8 cellular contexts compared by ENCODE assay signal in genomic region chr2:234496835-234497591, GRCh38. TPM values are rescaled to one million over a fixed set of nuclear protein-coding genes. Genes with fewer than 3 reads are reported as not detected.
DNase-seq lines count a peak whose midpoint lies in the region; ATAC-seq, FAIRE-seq and TF ChIP-seq lines count a peak whose summit lies in the region.

A gene with protein sequence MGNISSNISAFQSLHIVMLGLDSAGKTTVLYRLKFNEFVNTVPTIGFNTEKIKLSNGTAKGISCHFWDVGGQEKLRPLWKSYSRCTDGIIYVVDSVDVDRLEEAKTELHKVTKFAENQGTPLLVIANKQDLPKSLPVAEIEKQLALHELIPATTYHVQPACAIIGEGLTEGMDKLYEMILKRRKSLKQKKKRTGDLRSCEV (minus strand): TSS chr2:234497081. CDS start chr2:234496586, 495 bp downstream.

- intact Hi-C loops in endothelial cell of umbilical vein (cut with micrococcal nuclease), result loop anchor here (1.0 to 2.0 kb wide), 5 partner anchors 75 to 642 kb away; partner anchors contain the start of gene HJURP
- intact Hi-C loops in stomach (cut with DNase I; ENCODE audit: low total_unique reads), result no loop called here

- H4K20me1 ChIP-seq in endothelial cell of umbilical vein (replicated peaks; ENCODE audit: control insufficient read depth, extremely low read depth, insufficient read depth, low read length), result no peaks in the 10 kb centered on the region

- dilution Hi-C loops in endothelial cell of umbilical vein (cut with MboI; ENCODE audit: extremely low pct_ligation_motif_present, low sequenced_read_pairs), result no loop called here

- H2AFZ ChIP-seq in endothelial cell of umbilical vein (ENCODE audit: low read depth, low read length), result peak within 1 kb of the TSS; percentile 85

- peak; percentile 54 for ATAC-seq in HG03025 (IDR thresholded peaks at IDR 0.05; ENCODE audit: low FRiP score, unreplicated experiment)

- peak; percentile 88 for DNase-seq in 8988T
- peak; percentile 60 for DNase-seq in GM18507 (ENCODE audit: extremely low spot score, insufficient read length, low read depth)
- peak; percentile 7 to 78 for DNase-seq in NCI-H526 (lab: John Stamatoyannopoulos, UW)
- DNase-seq in activated T-cell treated with anti-CD3 and anti-CD28 coated beads for 1 hour (ENCODE audit: low read depth), result peak; percentile 47
- peak; percentile 74 for DNase-seq in endothelial cell of umbilical vein (ENCODE audit: low read depth, low spot score)
- DNase-seq in stomach, result peak; percentile 71

- H3K9me3 ChIP-seq in endothelial cell of umbilical vein (replicated peaks; ENCODE audit: control insufficient read depth, insufficient read depth, low read length), result no peaks in the 10 kb centered on the region
- H3K9me3 ChIP-seq in mesodermal cell (ENCODE audit: control insufficient read depth, low read length), result no peaks in the 10 kb centered on the region
- H3K9me3 ChIP-seq in stomach, result no peaks in the 10 kb centered on the region

- no TSS peak for BruUV-seq in endothelial cell of umbilical vein (replicated peaks; lab: Mats Ljungman, UMichigan)

- H3K9me1 ChIP-seq in endothelial cell of umbilical vein (replicated peaks; ENCODE audit: control insufficient read depth, extremely low read depth, insufficient read depth, low read length), result no peaks in the 10 kb centered on the region

- 2% methylated on average over 29 to 43 of the region's 100 CpGs for WGBS in mesodermal cell (ENCODE audit: insufficient coverage in 2 of 2), 2 experiments
- 0 to 4% (median 2%) methylated on average over 1 to 100 of the region's 100 CpGs for whole genome bisulfite sequencing in stomach, 5 donors

- FAIRE-seq in GM18507 (lab: Jason Lieb, UNC), result no peak
- FAIRE-seq in endothelial cell of umbilical vein (lab: Jason Lieb, UNC), result no peak

- POLR2A ChIA-PET in endothelial cell of umbilical vein (lab: Charles Lee), result no interaction called here

- H3K4me3 ChIP-seq in endothelial cell of umbilical vein (replicated peaks in 1 of 3; ENCODE audit: insufficient read depth in 1 of 3, low read depth in 1 of 3, low read length in 3 of 3) (peak within 1 kb of the TSS in 2 of 3 experiments; percentile 47 to 69), mesodermal cell (ENCODE audit: extremely low read depth, insufficient read depth, low read length, poor library complexity, severe bottlenecking) (peak within 1 kb of the TSS; percentile 67), stomach (peak within 1 kb of the TSS; percentile 64 to 71 (median 69))

- peak; percentile 24 for TF ChIP-seq POLR2A in endothelial cell of umbilical vein (IDR thresholded peaks at IDR 0.05; ENCODE audit: low read depth, low read length)
- TF ChIP-seq POLR2A in stomach (IDR thresholded peaks at IDR 0.05), result no peak

- H3K36me3 ChIP-seq in endothelial cell of umbilical vein (ENCODE audit: control insufficient read depth in 2 of 2, extremely low read depth in 1 of 2, insufficient read depth in 2 of 2, low read length in 2 of 2) (no peaks in the 10 kb centered on the region), mesodermal cell (ENCODE audit: control insufficient read depth, insufficient read depth, low read length) (peaks cover 4% of the 10 kb centered on the region), stomach (no peaks in the 10 kb centered on the region)

- no peaks in the 10 kb centered on the region for H3K27me3 ChIP-seq in endothelial cell of umbilical vein (ENCODE audit: control insufficient read depth in 2 of 2, insufficient read depth in 2 of 2, low read length in 2 of 2)
- H3K27me3 ChIP-seq in stomach, result peaks cover 0 to 13% (median 10%) of the 10 kb centered on the region in 3 donors

- peaks cover 16% of the 10 kb centered on the region for H3K4me1 ChIP-seq in endothelial cell of umbilical vein (ENCODE audit: control insufficient read depth, extremely low read depth, insufficient read depth, low read length)
- H3K4me1 ChIP-seq in mesodermal cell (ENCODE audit: control insufficient read depth, insufficient read depth, low read length, poor library complexity, severe bottlenecking), result peaks cover 13% of the 10 kb centered on the region
- H3K4me1 ChIP-seq in stomach, result peaks cover 16 to 34% (median 26%) of the 10 kb centered on the region in 4 donors

- H3K79me2 ChIP-seq in endothelial cell of umbilical vein (ENCODE audit: control insufficient read depth, insufficient read depth, low read length), result no peaks in the 10 kb centered on the region

- no peak for TF ChIP-seq EP300 in stomach (IDR thresholded peaks at IDR 0.05)

- peak within 1 kb of the TSS; percentile 77 for H3K4me2 ChIP-seq in endothelial cell of umbilical vein (ENCODE audit: insufficient read depth, low read length)

- peak within 1 kb of the TSS; percentile 55 for H3K9ac ChIP-seq in endothelial cell of umbilical vein (replicated peaks; ENCODE audit: extremely low read depth, insufficient read depth, low read length)

- CTCF ChIA-PET in endothelial cell of umbilical vein (lab: Charles Lee), result interaction anchor here (0.8 to 4.8 kb wide), 20 partner anchors 48 to 620 kb away, joined by 3 to 81 read pairs (median 4); no protein-coding TSS in a partner anchor

- H3K27ac ChIP-seq in endothelial cell of umbilical vein (ENCODE audit: insufficient read depth, low read depth, low read length), result peak within 1 kb of the TSS; percentile 43
- peak within 1 kb of the TSS; percentile 45 for H3K27ac ChIP-seq in mesodermal cell (ENCODE audit: low read depth, low read length, severe bottlenecking)
- H3K27ac ChIP-seq in stomach, result peak within 1 kb of the TSS; percentile 80 to 91 (median 89)

- no peak for TF ChIP-seq CTCF in endothelial cell of umbilical vein (IDR thresholded peaks at IDR 0.05; ENCODE audit: extremely low read depth in 1 of 2, insufficient read depth in 1 of 2, low read depth in 1 of 2, low read length in 2 of 2)
- no peak for TF ChIP-seq CTCF in stomach (IDR thresholded peaks at IDR 0.05)

TF ChIP-seq in endothelial cell of umbilical vein, 7 proteins besides CTCF, POLR2A, EP300 and RAD21:
- TF ChIP-seq FOS (IDR thresholded peaks at IDR 0.05; ENCODE audit: borderline replicate concordance, insufficient read depth, low read length) (no peak), MAX (IDR thresholded peaks at IDR 0.05; ENCODE audit: insufficient read depth, insufficient read length) (no peak), GATA2 (IDR thresholded peaks at IDR 0.05; ENCODE audit: insufficient read depth, insufficient read length, low read depth, low read length) (no peak), MYC (IDR thresholded peaks at IDR 0.05; ENCODE audit: low read depth, low read length) (no peak), JUN (IDR thresholded peaks at IDR 0.05; ENCODE audit: borderline replicate concordance, insufficient read depth, insufficient read length, low read depth) (no peak), POLR2AphosphoS5 (IDR thresholded peaks at IDR 0.05; ENCODE audit: insufficient read depth, low read depth, low read length) (no peak), EZH2 (IDR thresholded peaks at IDR 0.05; ENCODE audit: borderline replicate concordance, low read depth, low read length, severe bottlenecking) (no peak)

RNA-seq across cellular contexts. Expression of the gene that starts here (rescaled TPM):
- total RNA-seq in endothelial cell of umbilical vein, result 8.3 and 10.5 TPM in 2 replicates
- 4.7 and 5.5 TPM in 2 replicates for polyA plus RNA-seq in endothelial cell of umbilical vein
- polyA plus RNA-seq in endothelial cell of umbilical vein (2011; cell fraction: cytosol; rRNA removed), result 3.9 and 4.9 TPM in 2 replicates
- polyA plus RNA-seq in endothelial cell of umbilical vein (2011; cell fraction: nucleus; rRNA removed), result 4.9 and 5.7 TPM in 2 replicates
- 10.0 and 11.3 TPM in 2 replicates for polyA plus RNA-seq in endothelial cell of umbilical vein (2012)
- polyA minus RNA-seq in endothelial cell of umbilical vein, result 6.0 and 6.1 TPM in 2 replicates
- not detected for polyA minus RNA-seq in endothelial cell of umbilical vein (2011; cell fraction: cytosol; rRNA and poly(A)+ RNA removed)
- 5.5 and 6.3 TPM in 2 replicates for polyA minus RNA-seq in endothelial cell of umbilical vein (2011; cell fraction: nucleus; rRNA and poly(A)+ RNA removed)
- 16.4 TPM for polyA plus RNA-seq in mesodermal cell (2013, experiment 1 of 2)
- 17.9 TPM for polyA plus RNA-seq in mesodermal cell (2013, experiment 2 of 2)
- 10 to 100 TPM in 3 of 5 donors, 1 to 10 TPM in 2; 3.6 to 13.6 (median 12.1) TPM for total RNA-seq in stomach
- 10 to 100 TPM in 1 of 3 donors, 1 to 10 TPM in 2; 3.7 to 14.2 (median 7.6) TPM for polyA plus RNA-seq in stomach

Comparison
In these comparisons a context has a peak if more than half of its experiments do, and no peak if none do; other contexts are left out.
1. Peak in every context shown above with its lines: DNase-seq, ATAC-seq, H3K4me3 ChIP-seq and H3K27ac ChIP-seq.